32 cellular contexts compared by ENCODE assay signal in the genomic region with DNA sequence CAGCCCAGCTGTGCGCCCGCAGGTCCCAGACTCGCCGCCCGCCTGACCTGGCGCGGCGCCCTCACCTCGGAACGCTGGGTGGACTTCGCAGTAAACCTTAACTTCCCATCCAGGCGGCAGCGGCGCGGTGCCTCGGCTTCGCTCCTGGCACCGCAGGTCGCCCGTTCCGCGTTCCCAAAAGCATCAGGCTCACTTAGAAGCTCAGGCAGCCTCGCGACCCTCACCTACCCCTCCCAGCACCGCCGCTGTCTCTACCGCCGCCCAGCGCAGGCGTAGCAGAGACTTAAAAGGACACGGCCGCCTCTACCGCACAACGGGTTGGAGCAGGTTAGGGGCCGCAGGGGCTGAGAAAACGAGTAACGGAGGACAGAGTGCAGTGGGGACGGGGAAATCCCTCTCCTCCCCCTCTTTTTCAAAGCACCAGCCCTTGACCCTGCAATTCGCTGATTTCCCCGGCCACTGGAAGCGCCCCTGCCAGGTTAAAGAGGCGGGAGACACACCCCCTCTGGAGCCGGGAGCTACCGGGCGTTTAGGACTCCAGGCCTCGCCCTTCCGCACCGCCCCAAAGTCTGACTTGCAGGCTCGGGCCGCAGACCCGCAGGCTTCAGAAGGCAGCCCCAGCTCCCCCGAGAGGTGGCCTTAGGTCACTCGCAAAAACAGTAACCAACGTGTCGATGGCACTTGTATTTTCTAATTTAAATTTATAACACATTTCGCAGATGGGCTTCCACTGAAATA.
DNase-seq lines count a peak whose midpoint lies in the region; ATAC-seq and TF ChIP-seq lines count a peak whose summit lies in the region.
"Had no signal": no experiment of that assay in that cellular context is flagged by ENCODE, and none has a peak within 500 bp of the region (broad histone marks: within the 10 kb centered on the region; RNA-seq: fewer than 3 reads in every experiment).

No MANE protein-coding gene starts in this region.

- DNase-seq in ELF-1 (ENCODE audit: low read depth, low spot score) (peak; percentile 56), NT2/D1 (ENCODE audit: low read depth, low spot score) (peak; percentile 1), glutamatergic neuron (no peak), neuronal stem cell (ENCODE audit: low spot score) (no peak), SK-N-DZ (ENCODE audit: low spot score) (no peak), sigmoid colon (no peak)
- DNase-seq: activated CD4-positive, alpha-beta memory T cell treated with anti-CD3 and anti-CD28 coated beads for 36 hours; activated CD8-positive, alpha-beta memory T cell treated with anti-CD3 and anti-CD28 coated beads, Interleukin-2, amount 50 U/mL, for 48 hours; activated naive CD4-positive, alpha-beta T cell treated with anti-CD3 and anti-CD28 coated beads, Interleukin-2, amount 50 U/mL, for 16 hours; amniotic stem cell; DMS153; effector CD4-positive, alpha-beta T cell; mammary epithelial cell; NCI-H1436 treated with DMSO at 0.1 percent for 48 hours; NCI-H2081 treated with DMSO at 0.1 percent for 48 hours; NCI-H226; NCI-H526 treated with DMSO at 0.1 percent for 48 hours; NK-92 treated with Interleukin-12 subunit alpha and Interleukin-12 subunit beta, amount 100 ng/mL, for 24 hours; PC-9; stimulated activated CD4-positive, alpha-beta T cell treated with anti-CD3 and anti-CD28 coated beads, Interleukin-12 subunit alpha, Interleukin-12 subunit beta, amount 100 ng/mL, for 4 hours; stimulated activated CD4-positive, alpha-beta T cell treated with anti-CD3 and anti-CD28 coated beads, Interleukin-2, amount 100 ng/mL, for 48 hours; tibial artery had no signal

- H3K79me1 ChIP-seq in neuronal stem cell (ENCODE audit: low read depth, low read length), result no peaks in the 10 kb centered on the region

- H3K4me2 ChIP-seq in neuronal stem cell (ENCODE audit: insufficient read depth, low read length, poor library complexity, severe bottlenecking), result peak overlapping the region; percentile 25
- H3K4me2 ChIP-seq: neural progenitor cell, PC-9 had no signal

- intact Hi-C loops in sigmoid colon (cut with DNase I), result no loop called here

- H3K27ac Mint-ChIP-seq in glutamatergic neuron (ENCODE audit: unreplicated experiment), result no peak overlapping the region
- H3K27ac Mint-ChIP-seq: activated CD4-positive, alpha-beta memory T cell treated with anti-CD3 and anti-CD28 coated beads for 36 hours; IgD-negative memory B cell; neural progenitor cell had no signal

- no peaks in the 10 kb centered on the region for H3K4me1 Mint-ChIP-seq in glutamatergic neuron (ENCODE audit: low read depth, unreplicated experiment)
- H3K4me1 Mint-ChIP-seq: neural progenitor cell had no signal

- H3K9ac ChIP-seq in NT2/D1 (ENCODE audit: insufficient read length, low read depth) (no peak overlapping the region), neuronal stem cell (ENCODE audit: low read depth, low read length, poor library complexity) (no peak overlapping the region)
- H3K9ac ChIP-seq: neural progenitor cell had no signal

- peaks cover 10% of the 10 kb centered on the region for H3K27me3 ChIP-seq in NT2/D1 (ENCODE audit: insufficient read depth, insufficient read length)
- peaks cover 0 to 20% (median 0%) of the 10 kb centered on the region in 3 experiments for H3K27me3 ChIP-seq in neuronal stem cell (ENCODE audit: control insufficient read depth in 3 of 3, insufficient read depth in 3 of 3, low read depth in 1 of 3, low read length in 3 of 3)
- peaks cover 0 to 26% (median 18%) of the 10 kb centered on the region in 3 donors for H3K27me3 ChIP-seq in sigmoid colon
- H3K27me3 ChIP-seq: breast epithelium, neural progenitor cell had no signal

- peaks cover 8% of the 10 kb centered on the region for H3K27me3 Mint-ChIP-seq in glutamatergic neuron (ENCODE audit: unreplicated experiment)

- WGBS in neuronal stem cell (ENCODE audit: extremely low coverage in 2 of 2, insufficient read length in 2 of 2, insufficient replicate concordance in 1 of 2), 2 donors, result no CpG with 5 or more reads among the region's 56 CpGs
- WGBS in sigmoid colon, 2 donors, result 9% methylated on average over 56 of the region's 56 CpGs

- H4K8ac ChIP-seq in neuronal stem cell (ENCODE audit: low read depth, low read length), result no peak overlapping the region

- H3K4ac ChIP-seq in neuronal stem cell (ENCODE audit: low read length), result no peak overlapping the region

- no peak overlapping the region for H2BK120ac ChIP-seq in neuronal stem cell (ENCODE audit: low read depth, low read length)

- ATAC-seq in GM21786 (IDR thresholded peaks at IDR 0.05; ENCODE audit: unreplicated experiment) (no peak), GM21576 (IDR thresholded peaks at IDR 0.05; ENCODE audit: unreplicated experiment) (no peak)
- ATAC-seq: activated CD4-positive, CD25-positive, alpha-beta regulatory T cell treated with anti-CD3 and anti-CD28 coated beads, Interleukin-2, amount 50 U/mL, for 24 hours; HCT116; Right ventricle myocardium inferior; sciatic nerve had no signal

- H3K4me1 ChIP-seq in NT2/D1 (ENCODE audit: insufficient read depth, insufficient read length), result no peaks in the 10 kb centered on the region
- no peaks in the 10 kb centered on the region for H3K4me1 ChIP-seq in neuronal stem cell (ENCODE audit: control insufficient read depth in 2 of 2, insufficient read depth in 1 of 2, low read depth in 1 of 2, low read length in 2 of 2)
- peaks cover 0 to 6% (median 0%) of the 10 kb centered on the region in 4 donors for H3K4me1 ChIP-seq in sigmoid colon
- H3K4me1 ChIP-seq: breast epithelium, neural progenitor cell had no signal

- no peak overlapping the region for H3K23ac ChIP-seq in neuronal stem cell (ENCODE audit: low read depth, low read length, poor library complexity)

- H3K36me3 ChIP-seq in NT2/D1 (ENCODE audit: insufficient read depth, insufficient read length, low read length), result no peaks in the 10 kb centered on the region
- H3K36me3 ChIP-seq in neuronal stem cell (replicated peaks in 1 of 2; ENCODE audit: control insufficient read depth in 2 of 2, insufficient read depth in 2 of 2, low read length in 2 of 2), result no peaks in the 10 kb centered on the region
- no peaks in the 10 kb centered on the region for H3K36me3 ChIP-seq in sigmoid colon
- H3K36me3 ChIP-seq: breast epithelium, neural progenitor cell, tibial artery had no signal

- H3K14ac ChIP-seq in neuronal stem cell (ENCODE audit: low read length), result no peak overlapping the region

- TF ChIP-seq CTCF in glutamatergic neuron (IDR thresholded peaks at IDR 0.05; ENCODE audit: partially characterized antibody, unreplicated experiment), result no peak
- no peak for TF ChIP-seq CTCF in sigmoid colon (IDR thresholded peaks at IDR 0.05)

- H2BK5ac ChIP-seq in neuronal stem cell (ENCODE audit: low read length), result no peak overlapping the region

- H2BK12ac ChIP-seq in neuronal stem cell (ENCODE audit: low read length), result no peak overlapping the region

- no peak for TF ChIP-seq EP300 in sigmoid colon (IDR thresholded peaks at IDR 0.05)

- no peak overlapping the region for H2AK5ac ChIP-seq in neuronal stem cell (ENCODE audit: low read depth, low read length)

- H3K9me3 ChIP-seq in NT2/D1 (ENCODE audit: insufficient read depth, low read length) (no peaks in the 10 kb centered on the region), neuronal stem cell (replicated peaks in 1 of 2; ENCODE audit: control insufficient read depth in 2 of 2, insufficient read depth in 1 of 2, low read depth in 1 of 2, low read length in 2 of 2) (no peaks in the 10 kb centered on the region), sigmoid colon (no peaks in the 10 kb centered on the region)
- H3K9me3 ChIP-seq: breast epithelium, tibial artery had no signal

- TF ChIP-seq POLR2A in sigmoid colon (IDR thresholded peaks at IDR 0.05), result no peak

- peak overlapping the region; percentile 24 for H3K4me3 ChIP-seq in NT2/D1 (ENCODE audit: insufficient read length, low read depth)
- peak overlapping the region in 1 of 2 donors; percentile 68 for H3K4me3 ChIP-seq in neuronal stem cell (ENCODE audit: low read length in 2 of 2)
- H3K4me3 ChIP-seq in sigmoid colon, result no peak overlapping the region
- H3K4me3 ChIP-seq: neural progenitor cell, PC-9, tibial artery had no signal

- H3K18ac ChIP-seq in neuronal stem cell (ENCODE audit: low read length), result no peak overlapping the region

- H2BK15ac ChIP-seq in neuronal stem cell (ENCODE audit: low read length), result no peak overlapping the region

- H3K27ac ChIP-seq in neuronal stem cell (replicated peaks; ENCODE audit: low read length) (no peak overlapping the region), sigmoid colon (no peak overlapping the region)
- H3K27ac ChIP-seq: breast epithelium, epithelial cell of prostate, neural progenitor cell, PC-9, tibial artery had no signal

- no peaks in the 10 kb centered on the region for H3K9me3 Mint-ChIP-seq in glutamatergic neuron (ENCODE audit: unreplicated experiment)
- H3K9me3 Mint-ChIP-seq: activated CD4-positive, alpha-beta memory T cell treated with anti-CD3 and anti-CD28 coated beads for 36 hours had no signal

- H3K4me3 Mint-ChIP-seq in glutamatergic neuron (ENCODE audit: unreplicated experiment), result peak overlapping the region; percentile 30
- H3K4me3 Mint-ChIP-seq: activated CD4-positive, alpha-beta memory T cell treated with anti-CD3 and anti-CD28 coated beads for 36 hours; neural progenitor cell had no signal

- H3K36me3 Mint-ChIP-seq in glutamatergic neuron (ENCODE audit: unreplicated experiment), result no peaks in the 10 kb centered on the region
- H3K36me3 Mint-ChIP-seq: IgD-negative memory B cell, neural progenitor cell had no signal

- no peak overlapping the region for H2AFZ ChIP-seq in neuronal stem cell (ENCODE audit: low read length)
- H2AFZ ChIP-seq: neural progenitor cell, PC-9 had no signal

- H4K91ac ChIP-seq in neuronal stem cell (ENCODE audit: low read depth, low read length, poor library complexity), result no peak overlapping the region

Comparison
In these comparisons a context has a peak if more than half of its experiments do, and no peak if none do; other contexts are left out.
1. DNase-seq: peak in ELF-1 (single experiment) and NT2/D1 (single experiment); none in glutamatergic neuron (single experiment), neuronal stem cell (single experiment), SK-N-DZ (single experiment) and sigmoid colon (single experiment).